ENCODE assay signal across 15 cellular contexts in the genomic region with DNA sequence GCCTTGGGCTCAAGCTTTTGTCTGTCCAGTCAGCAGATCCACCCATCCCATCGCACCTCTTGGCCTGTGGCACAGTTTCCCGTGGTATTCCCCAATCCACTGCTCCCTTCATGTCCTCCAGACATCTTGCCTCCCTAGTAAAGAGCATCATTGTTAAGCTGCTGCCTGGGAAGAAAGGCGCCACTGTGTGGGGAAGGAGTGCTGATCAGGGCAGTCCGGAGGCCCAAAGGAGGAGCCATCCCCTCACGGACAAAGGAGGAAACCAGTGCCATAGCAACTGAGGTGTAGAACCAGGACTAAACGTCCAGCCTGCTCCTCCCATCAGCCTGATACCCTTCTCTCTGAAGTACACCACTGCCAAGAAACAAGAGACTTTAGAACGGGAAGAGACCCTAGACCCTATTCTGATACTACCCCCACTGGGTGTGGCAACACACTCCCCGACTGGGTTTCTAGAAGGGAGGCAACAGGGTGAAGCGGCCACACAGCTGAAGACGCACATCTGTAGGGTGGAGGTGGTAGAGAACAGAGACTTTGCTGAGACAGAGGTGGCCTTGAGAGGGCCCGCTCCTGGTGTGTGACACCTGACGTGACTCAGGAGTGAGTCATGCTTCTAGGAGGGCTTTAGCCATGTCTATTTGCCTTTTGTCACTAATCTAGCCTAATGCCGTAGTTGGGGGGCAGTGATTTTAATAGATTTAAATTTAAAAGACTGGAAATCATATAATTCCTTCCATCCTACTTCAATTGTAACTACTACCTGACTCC.
DNase-seq lines count a peak whose midpoint lies in the region; ATAC-seq, FAIRE-seq and TF ChIP-seq lines count a peak whose summit lies in the region.
"Had no signal": no experiment of that assay in that cellular context is flagged by ENCODE, and none has a peak within 500 bp of the region (broad histone marks: within the 10 kb centered on the region; RNA-seq: fewer than 3 reads in every experiment).

No MANE protein-coding gene starts in this region.

- no peaks in the 10 kb centered on the region for H3K36me3 ChIP-seq in bronchial epithelial cell (ENCODE audit: control insufficient read depth, insufficient read depth, low read length)
- no peaks in the 10 kb centered on the region for H3K36me3 ChIP-seq in suprapubic skin
- H3K36me3 ChIP-seq: adrenal gland had no signal

- H2BK12ac ChIP-seq in H9 (ENCODE audit: insufficient read length, low read depth, low read length), result no peak overlapping the region

- no peak for TF ChIP-seq POLR2A in suprapubic skin (IDR thresholded peaks at IDR 0.05)

- H3T11ph ChIP-seq in H9 (ENCODE audit: low read length), result no peak overlapping the region

- no peak overlapping the region for H3K4me3 ChIP-seq in AG04450 (ENCODE audit: low read depth, low read length)
- H3K4me3 ChIP-seq in bronchial epithelial cell (ENCODE audit: low read depth, low read length), result no peak overlapping the region
- H3K4me3 ChIP-seq in suprapubic skin, result no peak overlapping the region
- H3K4me3 ChIP-seq: adrenal gland had no signal

- peaks cover 0 to 6% (median 3%) of the 10 kb centered on the region in 3 experiments; a peak in 4 of 7 replicates for H3K36me3 Mint-ChIP-seq in H9 (ENCODE audit: insufficient read depth in 1 of 3, low read depth in 3 of 3)
- H3K36me3 Mint-ChIP-seq: CD14-positive monocyte had no signal

- H3K4me1 ChIP-seq in H9 (ENCODE audit: insufficient read depth, low read length) (peaks cover 4% of the 10 kb centered on the region; the same call in 1 of the 2 replicates), suprapubic skin (no peaks in the 10 kb centered on the region)
- H3K4me1 ChIP-seq: adrenal gland had no signal

- peak overlapping the region; percentile 11 for H3K27ac ChIP-seq in AG04450 (ENCODE audit: low read depth, low read length)
- H3K27ac ChIP-seq in H9 (ENCODE audit: insufficient read length, low read depth, low read length), result no peak overlapping the region
- no peak overlapping the region for H3K27ac ChIP-seq in suprapubic skin
- H3K27ac ChIP-seq: adrenal gland had no signal

- peaks cover 20 to 23% of the 10 kb centered on the region in 2 experiments for H3K4me1 Mint-ChIP-seq in H9

- H3K4me2 ChIP-seq in H9 (ENCODE audit: insufficient read depth, insufficient read length, low read length), result no peak overlapping the region

- no peaks in the 10 kb centered on the region for H3K79me2 ChIP-seq in H9 (ENCODE audit: insufficient read depth, low read length)

- H3K9ac ChIP-seq in H9 (ENCODE audit: extremely low read depth, insufficient read length, low read length), result no peak overlapping the region

- no peak overlapping the region; a peak in 1 of 5 replicates for H3K4me3 Mint-ChIP-seq in H9
- H3K4me3 Mint-ChIP-seq: activated CD8-positive, alpha-beta memory T cell treated with anti-CD3 and anti-CD28 coated beads, Interleukin-2, amount 10 ng/mL, durations not matched to agents 7 days and 5 days; CD14-positive monocyte; effector memory CD8-positive, alpha-beta T cell; stimulated activated naive CD8-positive, alpha-beta T cell treated with anti-CD3 and anti-CD28 coated beads, Interleukin-15, Interleukin-2, amounts not matched to agents 100 ng/mL and 50 ng/mL, for 24 hours had no signal

- no peak overlapping the region for H3K23ac ChIP-seq in H9 (ENCODE audit: insufficient read length, low read depth, low read length)

- H3K4ac ChIP-seq in H9 (ENCODE audit: low read depth, low read length), result no peak overlapping the region

- H3K9me3 ChIP-seq in AG04450 (ENCODE audit: control insufficient read depth, insufficient read depth, low read length) (peaks cover 3% of the 10 kb centered on the region; the same call in 1 of the 2 replicates), H9 (ENCODE audit: control insufficient read depth, low read depth, low read length) (no peaks in the 10 kb centered on the region), suprapubic skin (no peaks in the 10 kb centered on the region)
- H3K9me3 ChIP-seq: adrenal gland had no signal

- peaks cover 3% of the 10 kb centered on the region for H3K23me2 ChIP-seq in H9 (ENCODE audit: insufficient read length, low read depth, low read length, poor library complexity, severe bottlenecking)

- H3K18ac ChIP-seq in H9 (ENCODE audit: insufficient read length, low read depth, low read length), result no peak overlapping the region

- H2AK5ac ChIP-seq in H9 (ENCODE audit: insufficient read length, low read length), result no peak overlapping the region

- H2AFZ ChIP-seq in H9 (ENCODE audit: low read length), result no peak overlapping the region

- FAIRE-seq in bronchial epithelial cell (lab: Jason Lieb, UNC), result no peak

- H3K56ac ChIP-seq in H9 (ENCODE audit: insufficient read length, low read depth, low read length), result no peak overlapping the region

- H2BK15ac ChIP-seq in H9 (ENCODE audit: low read depth, low read length), result no peak overlapping the region

- peak overlapping the region; percentile 4; the same call in 1 of the 2 replicates for H3K14ac ChIP-seq in H9 (ENCODE audit: insufficient read depth, low read length)

- H3K9me3 Mint-ChIP-seq in H9, result peaks cover 3 to 6% of the 10 kb centered on the region in 2 experiments; a peak in 2 of 5 replicates
- H3K9me3 Mint-ChIP-seq: effector memory CD8-positive, alpha-beta T cell; stimulated activated naive CD8-positive, alpha-beta T cell treated with anti-CD3 and anti-CD28 coated beads, Interleukin-15, Interleukin-2, amounts not matched to agents 100 ng/mL and 50 ng/mL, for 24 hours had no signal

- H3K27me3 Mint-ChIP-seq in H9 (ENCODE audit: low read depth), result no peaks in the 10 kb centered on the region
- H3K27me3 Mint-ChIP-seq: stimulated activated naive CD8-positive, alpha-beta T cell treated with anti-CD3 and anti-CD28 coated beads, Interleukin-15, Interleukin-2, amounts not matched to agents 100 ng/mL and 50 ng/mL, for 24 hours had no signal

- H4K91ac ChIP-seq in H9 (ENCODE audit: insufficient read length, low read depth, low read length), result no peak overlapping the region

- H4K20me1 ChIP-seq in H9 (ENCODE audit: control insufficient read depth, insufficient read depth, insufficient read length), result no peaks in the 10 kb centered on the region

- DNase-seq in AG04450 (ENCODE audit: low read depth, low spot score) (no peak), H9 (peak; percentile 49), bronchial epithelial cell (ENCODE audit: low read depth) (peak; percentile 16), medulla oblongata (ENCODE audit: extremely low spot score) (peak; percentile 88), suprapubic skin (ENCODE audit: low spot score in 2 of 2) (no peak), NAMALWA (ENCODE audit: low spot score) (no peak)
- DNase-seq: activated CD8-positive, alpha-beta memory T cell treated with anti-CD3 and anti-CD28 coated beads, Interleukin-2, amount 10 ng/mL, durations not matched to agents 7 days and 5 days; effector memory CD8-positive, alpha-beta T cell; Kasumi-1; stimulated activated CD4-positive, alpha-beta T cell treated with anti-CD3 and anti-CD28 coated beads, Interleukin-4, amount 100 ng/mL, for 24 hours had no signal

- POLR2A ChIA-PET in AG04450 (lab: Yijun Ruan, JAX), result no interaction called here

- H3K27ac Mint-ChIP-seq in H9, result peak overlapping the region in 1 of 3 experiments; percentile 76; a peak in 2 of 7 replicates
- H3K27ac Mint-ChIP-seq: activated CD8-positive, alpha-beta memory T cell treated with anti-CD3 and anti-CD28 coated beads, Interleukin-2, amount 10 ng/mL, durations not matched to agents 7 days and 5 days; effector memory CD8-positive, alpha-beta T cell; stimulated activated naive CD8-positive, alpha-beta T cell treated with anti-CD3 and anti-CD28 coated beads, Interleukin-15, Interleukin-2, amounts not matched to agents 100 ng/mL and 50 ng/mL, for 24 hours had no signal

- H3K27me3 ChIP-seq in AG04450 (ENCODE audit: control insufficient read depth, insufficient read depth, low read length) (no peaks in the 10 kb centered on the region), H9 (ENCODE audit: insufficient read depth, low read length) (no peaks in the 10 kb centered on the region), bronchial epithelial cell (ENCODE audit: control insufficient read depth, insufficient read depth, low read length) (no peaks in the 10 kb centered on the region), suprapubic skin (no peaks in the 10 kb centered on the region)
- H3K27me3 ChIP-seq: adrenal gland had no signal

- CTCF ChIA-PET in AG04450 (lab: Charles Lee), result no interaction called here

- TF ChIP-seq CTCF in AG04450 (IDR thresholded peaks at IDR 0.05; ENCODE audit: low read depth, low read length), result no peak
- TF ChIP-seq CTCF in H9 (conservative IDR thresholded peaks at IDR 0.05), result peak; percentile 29; the same call in 1 of the 3 replicates
- TF ChIP-seq CTCF in bronchial epithelial cell (IDR thresholded peaks at IDR 0.05; ENCODE audit: insufficient read depth, low read length, severe bottlenecking), result no peak
- no peak for TF ChIP-seq CTCF in suprapubic skin (IDR thresholded peaks at IDR 0.05)

- H4K8ac ChIP-seq in H9 (replicated peaks; ENCODE audit: insufficient read length, low read depth, low read length), result no peak overlapping the region

- H4K5ac ChIP-seq in H9 (ENCODE audit: insufficient read length, low read depth, low read length), result no peak overlapping the region

- no peak overlapping the region for H2BK5ac ChIP-seq in H9 (ENCODE audit: insufficient read length, low read length)

- no peak for TF ChIP-seq EP300 in suprapubic skin (IDR thresholded peaks at IDR 0.05)

- no peak overlapping the region for H2BK20ac ChIP-seq in H9 (ENCODE audit: low read depth, low read length, poor library complexity, severe bottlenecking)

- ATAC-seq in HG02885 (IDR thresholded peaks at IDR 0.05; ENCODE audit: poor library complexity, unreplicated experiment) (no peak), GM19452 (IDR thresholded peaks at IDR 0.05; ENCODE audit: unreplicated experiment) (no peak)
- ATAC-seq: activated CD8-positive, alpha-beta memory T cell treated with anti-CD3 and anti-CD28 coated beads, Interleukin-2, amount 10 ng/mL, durations not matched to agents 7 days and 5 days; effector memory CD8-positive, alpha-beta T cell had no signal

- no CpG with 5 or more reads among the region's 13 CpGs for WGBS in H9 (ENCODE audit: extremely low coverage, insufficient read length, low lambda C conversion rate)
- 74% methylated on average over 13 of the region's 13 CpGs for WGBS in suprapubic skin

- no peaks in the 10 kb centered on the region for H3K79me1 ChIP-seq in H9 (ENCODE audit: insufficient read depth, low read depth, low read length, poor library complexity, severe bottlenecking)

- H2BK120ac ChIP-seq in H9 (ENCODE audit: low read depth, low read length, poor library complexity, severe bottlenecking), result no peak overlapping the region

Comparison
In these comparisons a context has a peak if more than half of its experiments do, and no peak if none do; other contexts are left out.
1. DNase-seq: peak in H9 (single experiment), bronchial epithelial cell (single experiment) and medulla oblongata (single experiment); none in AG04450 (single experiment), suprapubic skin (0 of 2) and NAMALWA (single experiment).